ENCODE assay signal across 19 cellular contexts in the genomic region with DNA sequence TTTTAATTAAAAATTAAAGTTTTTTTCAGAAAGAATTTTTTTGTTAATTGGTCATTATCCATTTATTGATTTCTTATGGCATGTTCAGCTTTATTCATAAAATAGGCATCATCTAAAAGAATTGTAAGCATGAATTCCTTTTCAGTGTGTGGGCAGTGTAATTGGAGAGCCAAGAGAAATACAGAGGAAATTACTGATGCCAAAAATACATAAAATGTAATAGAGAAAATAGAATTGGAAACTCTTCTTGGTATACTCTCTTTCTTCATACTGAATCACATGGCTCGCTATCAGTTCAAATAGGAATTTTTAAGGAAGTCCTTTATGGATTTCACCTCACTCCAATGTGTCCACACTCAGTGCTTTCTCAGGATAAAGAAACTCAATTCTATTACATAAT.
DNase-seq lines count a peak whose midpoint lies in the region; ATAC-seq and TF ChIP-seq lines count a peak whose summit lies in the region.
"Had no signal": no experiment of that assay in that cellular context is flagged by ENCODE, and none has a peak within 500 bp of the region (broad histone marks: within the 10 kb centered on the region; RNA-seq: fewer than 3 reads in every experiment).

No MANE protein-coding gene starts in this region.

- H3K9ac ChIP-seq in adipocyte (ENCODE audit: low read length) (no peak overlapping the region), fibroblast of lung (ENCODE audit: insufficient read depth, low read length) (no peak overlapping the region)

- H3K27me3 ChIP-seq in adipocyte (replicated peaks; ENCODE audit: control insufficient read depth, insufficient read depth, low read length) (no peaks in the 10 kb centered on the region), fibroblast of lung (ENCODE audit: control insufficient read depth, insufficient read depth, low read length) (no peaks in the 10 kb centered on the region)
- H3K27me3 ChIP-seq: Peyer's patch, SJSA1 had no signal

- no peaks in the 10 kb centered on the region for H3K9me3 ChIP-seq in adipocyte (ENCODE audit: control insufficient read depth, low read length)
- no peaks in the 10 kb centered on the region for H3K9me3 ChIP-seq in fibroblast of lung (ENCODE audit: control insufficient read depth, insufficient read depth, low read depth, low read length)
- H3K9me3 ChIP-seq: Peyer's patch, SJSA1 had no signal

- no peak overlapping the region for H3K4me3 ChIP-seq in adipocyte (ENCODE audit: low read length)
- H3K4me3 ChIP-seq in fibroblast of lung (replicated peaks in 1 of 4; ENCODE audit: control extremely low read depth in 1 of 4, insufficient read depth in 1 of 4, low read depth in 3 of 4, low read length in 4 of 4): no peak overlapping the region
- H3K4me3 ChIP-seq: Peyer's patch, SJSA1 had no signal

- TF ChIP-seq CTCF in fibroblast of lung (conservative IDR thresholded peaks at IDR 0.05 in 1 of 2, IDR thresholded peaks at IDR 0.05 in 1 of 2; ENCODE audit: low read depth in 1 of 2, low read length in 2 of 2): no peak

- no peak for ATAC-seq in HG02981 (IDR thresholded peaks at IDR 0.05; ENCODE audit: unreplicated experiment)
- no peak for ATAC-seq in GM19467 (IDR thresholded peaks at IDR 0.05; ENCODE audit: unreplicated experiment)

- H3K4me2 ChIP-seq in fibroblast of lung (ENCODE audit: extremely low read depth, insufficient read depth, low read length): no peak overlapping the region

- H3K79me2 ChIP-seq in fibroblast of lung (ENCODE audit: control insufficient read depth, insufficient read depth, low read length): no peaks in the 10 kb centered on the region

- DNase-seq in GM03348 (ENCODE audit: low spot score) (peak; percentile 52), adipocyte (ENCODE audit: low read depth) (peak; percentile 73), fibroblast of lung (ENCODE audit: low read depth in 2 of 2) (peak; percentile 22 to 59), myocyte (ENCODE audit: low read depth) (peak; percentile 7), KG1 (lab: John Stamatoyannopoulos, UW) (no peak), NCI-H1092 treated with DMSO at 0.1 percent for 48 hours (lab: John Stamatoyannopoulos, UW) (no peak)
- DNase-seq: CD4-positive, alpha-beta memory T cell; DMS153; GDM1; Kasumi-1; MM.1S; NCI-H1092; NCI-H146; NCI-H2081; NK-92 treated with Interleukin-12 subunit alpha and Interleukin-12 subunit beta, amount 100 ng/mL, for 24 hours; Peyer's patch had no signal

- H3K27ac ChIP-seq in fibroblast of lung (ENCODE audit: insufficient read depth, low read length): no peak overlapping the region
- H3K27ac ChIP-seq: Peyer's patch, SJSA1 had no signal

- no peaks in the 10 kb centered on the region for H4K20me1 ChIP-seq in fibroblast of lung (ENCODE audit: control insufficient read depth, extremely low read depth, insufficient read depth, low read length)

- no peaks in the 10 kb centered on the region for H3K4me1 ChIP-seq in adipocyte (ENCODE audit: control insufficient read depth, insufficient read depth, low read length)
- no peaks in the 10 kb centered on the region for H3K4me1 ChIP-seq in fibroblast of lung (ENCODE audit: control insufficient read depth, extremely low read depth, insufficient read depth, low read length)
- H3K4me1 ChIP-seq: Peyer's patch, SJSA1 had no signal

- H2AFZ ChIP-seq in fibroblast of lung (ENCODE audit: low read length): no peak overlapping the region

- H3K36me3 ChIP-seq in adipocyte (ENCODE audit: control insufficient read depth, insufficient read depth, low read length, severe bottlenecking) (no peaks in the 10 kb centered on the region), fibroblast of lung (ENCODE audit: control insufficient read depth, insufficient read depth, low read length) (no peaks in the 10 kb centered on the region)
- H3K36me3 ChIP-seq: Peyer's patch, SJSA1 had no signal

Comparison
In these comparisons a context has a peak if more than half of its experiments do, and no peak if none do; other contexts are left out.
1. DNase-seq: peak in GM03348 (single experiment), adipocyte (single experiment), fibroblast of lung (2 of 2) and myocyte (single experiment); none in KG1 (single experiment) and NCI-H1092 treated with DMSO at 0.1 percent for 48 hours (single experiment).